14 cellular contexts compared by ENCODE assay signal in genomic region chr18:77105021-77105420, GRCh38. TPM values are rescaled to one million over a fixed set of nuclear protein-coding genes. Genes with fewer than 3 reads are reported as not detected.
DNase-seq lines count a peak whose midpoint lies in the region; ATAC-seq and TF ChIP-seq lines count a peak whose summit lies in the region.
"Had no signal": no experiment of that assay in that cellular context is flagged by ENCODE, and none has a peak within 500 bp of the region (broad histone marks: within the 10 kb centered on the region; RNA-seq: fewer than 3 reads in every experiment).

No MANE protein-coding gene starts in this region.

- POLR2A ChIA-PET in activated CD4-positive, alpha-beta memory T cell treated with anti-CD3 and anti-CD28 coated beads for 36 hours (lab: Charles Lee), result interaction anchor here (1.1 to 2.3 kb wide), 7 partner anchors 19 to 51 kb away, joined by 3 to 11 read pairs (median 4); no protein-coding TSS in a partner anchor

- H3K36me3 Mint-ChIP-seq in activated naive CD4-positive, alpha-beta T cell treated with anti-CD3 and anti-CD28 coated beads, Interleukin-2, amount 50 U/mL, for 24 hours, result peaks cover 16% of the 10 kb centered on the region
- peaks cover 41 to 54% of the 10 kb centered on the region in 2 donors for H3K36me3 Mint-ChIP-seq in activated naive CD4-positive, alpha-beta T cell treated with anti-CD3 and anti-CD28 coated beads, Interleukin-2, amount 50 U/mL, for 72 hours
- H3K36me3 Mint-ChIP-seq in activated CD4-positive, alpha-beta memory T cell treated with anti-CD3 and anti-CD28 coated beads for 36 hours, result peaks cover 38% of the 10 kb centered on the region

- H3K4me1 Mint-ChIP-seq in activated naive CD4-positive, alpha-beta T cell treated with anti-CD3 and anti-CD28 coated beads, Interleukin-2, amount 50 U/mL, for 24 hours, result peaks cover 100% of the 10 kb centered on the region
- peaks cover 96% of the 10 kb centered on the region for H3K4me1 Mint-ChIP-seq in activated CD4-positive, alpha-beta memory T cell treated with anti-CD3 and anti-CD28 coated beads for 36 hours (ENCODE audit: low read depth)

- H3K27me3 Mint-ChIP-seq in activated naive CD4-positive, alpha-beta T cell treated with anti-CD3 and anti-CD28 coated beads, Interleukin-2, amount 50 U/mL, for 24 hours, result no peaks in the 10 kb centered on the region
- H3K27me3 Mint-ChIP-seq in activated CD4-positive, alpha-beta memory T cell treated with anti-CD3 and anti-CD28 coated beads for 36 hours, result no peaks in the 10 kb centered on the region

- H3K4me3 Mint-ChIP-seq in activated naive CD4-positive, alpha-beta T cell treated with anti-CD3 and anti-CD28 coated beads, Interleukin-2, amount 50 U/mL, for 24 hours, result peak overlapping the region; percentile 49
- peak overlapping the region; percentile 64 for H3K4me3 Mint-ChIP-seq in activated CD4-positive, alpha-beta memory T cell treated with anti-CD3 and anti-CD28 coated beads for 36 hours
- H3K4me3 Mint-ChIP-seq: mesothelial cell of epicardium had no signal

- no peak for ATAC-seq in activated naive CD4-positive, alpha-beta T cell treated with anti-CD3 and anti-CD28 coated beads, Interleukin-2, amount 50 U/mL, for 72 hours
- ATAC-seq in HG02970 (IDR thresholded peaks at IDR 0.05; ENCODE audit: low FRiP score, unreplicated experiment), result no peak

- no peak for TF ChIP-seq CTCF in fibroblast of the aortic adventitia (IDR thresholded peaks at IDR 0.05; ENCODE audit: insufficient read depth, low read length)

- intact Hi-C loops in activated CD4-positive, alpha-beta memory T cell treated with anti-CD3 and anti-CD28 coated beads for 36 hours (cut with micrococcal nuclease), result loop anchor here (10.0 kb wide), 1 partner anchor 280 kb away; the partner anchor contains the start of gene ZNF236

- H3K4me3 ChIP-seq in fibroblast of the aortic adventitia (ENCODE audit: low read depth, low read length), result no peak overlapping the region
- H3K4me3 ChIP-seq: thyroid gland had no signal

- CTCF ChIA-PET in activated CD4-positive, alpha-beta memory T cell treated with anti-CD3 and anti-CD28 coated beads for 36 hours (lab: Charles Lee), result interaction anchor here (0.6 to 2.8 kb wide), 9 partner anchors 19 to 106 kb away, joined by 3 to 12 read pairs (median 6); no protein-coding TSS in a partner anchor

- DNase-seq in activated naive CD4-positive, alpha-beta T cell treated with anti-CD3 and anti-CD28 coated beads, Interleukin-2, amount 50 U/mL, for 72 hours (ENCODE audit: low spot score in 2 of 2), result no peak
- peak; percentile 65 for DNase-seq in activated CD4-positive, alpha-beta memory T cell treated with anti-CD3 and anti-CD28 coated beads for 36 hours
- peak; percentile 43 for DNase-seq in fibroblast of the aortic adventitia (ENCODE audit: low read depth)
- peak; percentile 13 for DNase-seq in stimulated activated naive CD4-positive, alpha-beta T cell treated with Interleukin-2 at 50 U/mL for 16 hours (lab: John Stamatoyannopoulos, UW)
- no peak for DNase-seq in NCI-H524 treated with DMSO at 0.1 percent for 48 hours (lab: John Stamatoyannopoulos, UW)
- no peak for DNase-seq in Kasumi-1 (lab: John Stamatoyannopoulos, UW)
- DNase-seq: effector CD8-positive, alpha-beta T cell; GF-D8; NCI-H524; SHP77; thyroid gland had no signal

- peak overlapping the region; percentile 46 for H3K27ac Mint-ChIP-seq in activated naive CD4-positive, alpha-beta T cell treated with anti-CD3 and anti-CD28 coated beads, Interleukin-2, amount 50 U/mL, for 24 hours
- peak overlapping the region in 1 of 2 donors; percentile 30 for H3K27ac Mint-ChIP-seq in activated naive CD4-positive, alpha-beta T cell treated with anti-CD3 and anti-CD28 coated beads, Interleukin-2, amount 50 U/mL, for 72 hours
- H3K27ac Mint-ChIP-seq in activated CD4-positive, alpha-beta memory T cell treated with anti-CD3 and anti-CD28 coated beads for 36 hours, result peak overlapping the region; percentile 82

- peaks cover 9% of the 10 kb centered on the region for H3K9me3 Mint-ChIP-seq in activated naive CD4-positive, alpha-beta T cell treated with anti-CD3 and anti-CD28 coated beads, Interleukin-2, amount 50 U/mL, for 24 hours
- peaks cover 5 to 11% of the 10 kb centered on the region in 2 donors for H3K9me3 Mint-ChIP-seq in activated naive CD4-positive, alpha-beta T cell treated with anti-CD3 and anti-CD28 coated beads, Interleukin-2, amount 50 U/mL, for 72 hours
- peaks cover 3% of the 10 kb centered on the region for H3K9me3 Mint-ChIP-seq in activated CD4-positive, alpha-beta memory T cell treated with anti-CD3 and anti-CD28 coated beads for 36 hours
- H3K9me3 Mint-ChIP-seq: mesothelial cell of epicardium had no signal

RNA-seq across cellular contexts. Expression of gene MBP, which starts 27.6 kb away (rescaled TPM):
- total RNA-seq in activated naive CD4-positive, alpha-beta T cell treated with anti-CD3 and anti-CD28 coated beads, Interleukin-2, amount 50 U/mL, for 72 hours, result 10 to 100 TPM; 52.2 to 60.0 TPM
- 10 to 100 TPM; 38.9 to 40.4 TPM for total RNA-seq in activated CD4-positive, alpha-beta memory T cell treated with anti-CD3 and anti-CD28 coated beads for 36 hours
- total RNA-seq in fibroblast of the aortic adventitia (ENCODE audit: low replicate concordance), result 25.8 and 54.1 TPM in 2 replicates

Comparison
In these comparisons a context has a peak if more than half of its experiments do, and no peak if none do; other contexts are left out.
1. DNase-seq: peak in activated CD4-positive, alpha-beta memory T cell treated with anti-CD3 and anti-CD28 coated beads for 36 hours (single experiment), fibroblast of the aortic adventitia (single experiment) and stimulated activated naive CD4-positive, alpha-beta T cell treated with Interleukin-2 at 50 U/mL for 16 hours (single experiment); none in activated naive CD4-positive, alpha-beta T cell treated with anti-CD3 and anti-CD28 coated beads, Interleukin-2, amount 50 U/mL, for 72 hours (0 of 2), NCI-H524 treated with DMSO at 0.1 percent for 48 hours (single experiment) and Kasumi-1 (0 of 2).